ENCODE assay signal across 13 cellular contexts in genomic region chr4:161256172-161256571, GRCh38.
A peak's percentile ranks its signal among the peaks of the same experiment; 100 is the strongest.
DNase-seq lines count a peak whose midpoint lies in the region; ATAC-seq, FAIRE-seq and TF ChIP-seq lines count a peak whose summit lies in the region.
"Had no signal": no experiment of that assay in that cellular context is flagged by ENCODE, and none has a peak within 500 bp of the region (broad histone marks: within the 10 kb centered on the region; RNA-seq: fewer than 3 reads in every experiment).

No MANE protein-coding gene starts in this region.

- no peak for TF ChIP-seq CTCF in DND-41 (IDR thresholded peaks at IDR 0.05; ENCODE audit: borderline replicate concordance, extremely low read depth, low read length, poor library complexity, severe bottlenecking)
- no peak for TF ChIP-seq CTCF in astrocyte of the spinal cord (IDR thresholded peaks at IDR 0.05; ENCODE audit: low read depth, low read length)
- TF ChIP-seq CTCF in body of pancreas (IDR thresholded peaks at IDR 0.05), result no peak

- in situ Hi-C loops in astrocyte of the spinal cord (cut with HindIII; ENCODE audit: low sequenced_read_pairs), result no loop called here

- 79 to 80% methylated on average over 5 of the region's 5 CpGs for WGBS in body of pancreas, 2 donors

- H3K9me3 ChIP-seq in DND-41 (ENCODE audit: insufficient read depth, low read length, severe bottlenecking), result peaks cover 23% of the 10 kb centered on the region
- peaks cover 0 to 15% (median 0%) of the 10 kb centered on the region in 3 donors for H3K9me3 ChIP-seq in body of pancreas

- TF ChIP-seq POLR2A in body of pancreas (IDR thresholded peaks at IDR 0.05), result no peak

- H3K4me1 ChIP-seq in DND-41 (ENCODE audit: insufficient read depth, low read length), result no peaks in the 10 kb centered on the region
- H3K4me1 ChIP-seq in body of pancreas, result no peaks in the 10 kb centered on the region
- H3K4me1 ChIP-seq: BE2C had no signal

- FAIRE-seq in HTR-8/SVneo (lab: Jason Lieb, UNC), result peak; percentile 13
- FAIRE-seq: GM12892 had no signal

- peak; percentile 6 for DNase-seq in DND-41
- DNase-seq in HTR-8/SVneo (ENCODE audit: insufficient read length, low spot score), result no peak
- peak; percentile 8 for DNase-seq in astrocyte of the spinal cord (ENCODE audit: low read depth, low spot score)
- peak; percentile 0 for DNase-seq in iris pigment epithelial cell (ENCODE audit: low read depth)
- no peak for DNase-seq in body of pancreas
- DNase-seq: CD8-positive, alpha-beta T cell; HFFc6; NCI-H1930 had no signal

- H3K36me3 ChIP-seq in DND-41 (ENCODE audit: insufficient read depth, low read length), result no peaks in the 10 kb centered on the region
- no peaks in the 10 kb centered on the region for H3K36me3 ChIP-seq in body of pancreas (replicated peaks in 1 of 2; ENCODE audit: insufficient read depth in 1 of 2, low read depth in 2 of 2)
- H3K36me3 ChIP-seq: BE2C had no signal

- no peak overlapping the region for H3K9ac ChIP-seq in DND-41 (ENCODE audit: low read depth, low read length)

- no peaks in the 10 kb centered on the region for H3K27me3 ChIP-seq in DND-41 (ENCODE audit: insufficient read depth, low read length, poor library complexity)
- no peaks in the 10 kb centered on the region for H3K27me3 ChIP-seq in body of pancreas
- H3K27me3 ChIP-seq: BE2C had no signal

- no peak overlapping the region for H3K27ac ChIP-seq in DND-41 (ENCODE audit: low read length)
- H3K27ac ChIP-seq in body of pancreas, result no peak overlapping the region
- H3K27ac ChIP-seq: RWPE1 had no signal

- H2AFZ ChIP-seq in DND-41 (ENCODE audit: low read depth, low read length), result no peak overlapping the region

- H3K4me3 ChIP-seq in DND-41 (ENCODE audit: low read depth in 1 of 2, low read length in 2 of 2) (no peak overlapping the region), astrocyte of the spinal cord (ENCODE audit: low read depth, low read length) (no peak overlapping the region), body of pancreas (no peak overlapping the region)

- intact Hi-C loops in body of pancreas (cut with DNase I), result no loop called here

- no peak for ATAC-seq in DND-41 (ENCODE audit: insufficient read depth, low read depth)
- no peak for ATAC-seq in HG03108 (IDR thresholded peaks at IDR 0.05; ENCODE audit: unreplicated experiment)
- ATAC-seq in HG03139 (IDR thresholded peaks at IDR 0.05; ENCODE audit: unreplicated experiment), result no peak
- no peak for ATAC-seq in body of pancreas
- ATAC-seq: CD8-positive, alpha-beta T cell had no signal

- no peaks in the 10 kb centered on the region for H3K79me2 ChIP-seq in DND-41 (ENCODE audit: insufficient read depth, low read length)

- H3K4me2 ChIP-seq in DND-41 (ENCODE audit: insufficient read depth, low read length), result no peak overlapping the region

- H4K20me1 ChIP-seq in DND-41 (ENCODE audit: insufficient read depth, low read length), result no peaks in the 10 kb centered on the region

Comparison
In these comparisons a context has a peak if more than half of its experiments do, and no peak if none do; other contexts are left out.
1. DNase-seq: peak in DND-41 (single experiment), astrocyte of the spinal cord (single experiment) and iris pigment epithelial cell (single experiment); none in HTR-8/SVneo (single experiment) and body of pancreas (0 of 4).